Comparison of ENCODE assay signal across 7 cellular contexts in the genomic region with DNA sequence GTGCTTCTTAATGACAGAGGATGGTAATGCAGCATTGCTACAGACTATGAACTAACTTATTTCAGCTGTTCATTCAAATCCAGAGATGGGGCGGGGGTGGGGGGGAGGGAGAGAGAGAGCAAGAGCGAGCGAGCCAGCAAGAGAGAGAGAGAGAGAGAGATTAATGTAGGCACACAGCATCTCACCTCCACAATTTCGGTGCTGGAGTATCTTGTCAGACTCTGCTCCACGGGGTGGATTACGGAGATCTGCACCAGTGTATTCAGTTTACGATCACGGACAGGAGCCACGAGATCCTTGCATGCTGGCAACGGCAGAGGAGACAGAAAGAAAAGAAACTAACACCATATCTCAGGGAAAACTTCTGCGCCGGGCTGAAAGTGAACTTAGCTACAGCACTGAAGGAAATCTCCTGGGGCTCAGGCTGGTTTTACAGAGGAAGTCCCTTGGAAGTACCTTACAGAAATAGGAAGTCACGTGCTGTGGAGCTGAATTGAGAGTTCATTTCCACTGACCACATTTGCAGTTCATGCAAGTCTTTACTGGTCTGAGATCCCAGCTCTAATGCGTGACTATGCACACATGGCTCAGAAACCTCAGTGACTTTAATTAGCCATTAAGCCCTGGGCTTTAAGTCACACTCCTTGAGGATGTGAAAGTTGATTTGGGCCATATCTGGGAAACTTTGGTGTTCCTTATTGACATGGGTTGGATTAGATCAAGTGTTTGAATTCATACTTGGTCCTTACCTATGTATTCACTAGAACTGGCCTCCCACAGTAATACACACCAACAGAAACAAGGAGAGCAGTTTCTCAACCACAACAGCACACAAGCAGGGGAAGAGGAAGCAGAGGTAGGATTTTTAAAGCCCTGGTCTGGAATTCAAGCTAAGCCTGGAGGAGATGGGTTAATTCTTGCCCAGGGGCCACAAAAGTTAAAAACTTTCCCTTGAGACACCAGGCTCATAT.
A peak's percentile ranks its signal among the peaks of the same experiment; 100 is the strongest.
DNase-seq lines count a peak whose midpoint lies in the region; ATAC-seq and TF ChIP-seq lines count a peak whose summit lies in the region.

No MANE protein-coding gene starts in this region.

- 0 out of 2 replicates have a peak, but pooled peaks have one; percentile 29 for TF ChIP-seq POLR2A in Raji (IDR thresholded peaks at IDR 0.05; ENCODE audit: insufficient read depth, low read depth, low read length)

- intact Hi-C loops in Right ventricle myocardium superior (cut with DNase I), result no loop called here

- DNase-seq in activated naive CD4-positive, alpha-beta T cell treated with anti-CD3 and anti-CD28 coated beads, Interleukin-2, amount 50 U/mL, for 16 hours, result peak; percentile 62
- DNase-seq in Right ventricle myocardium superior (peak; percentile 44), putamen (ENCODE audit: low spot score) (peak; percentile 34), NCI-H1048 (lab: John Stamatoyannopoulos, UW) (no peak)

- ATAC-seq in GM18868 (IDR thresholded peaks at IDR 0.05; ENCODE audit: unreplicated experiment) (peak; percentile 75), HG03095 (IDR thresholded peaks at IDR 0.05; ENCODE audit: unreplicated experiment) (peak; percentile 73), Right ventricle myocardium superior (ENCODE audit: poor library complexity) (peak; percentile 83)
